Comparison of ENCODE assay signal across 8 cellular contexts in the genomic region with DNA sequence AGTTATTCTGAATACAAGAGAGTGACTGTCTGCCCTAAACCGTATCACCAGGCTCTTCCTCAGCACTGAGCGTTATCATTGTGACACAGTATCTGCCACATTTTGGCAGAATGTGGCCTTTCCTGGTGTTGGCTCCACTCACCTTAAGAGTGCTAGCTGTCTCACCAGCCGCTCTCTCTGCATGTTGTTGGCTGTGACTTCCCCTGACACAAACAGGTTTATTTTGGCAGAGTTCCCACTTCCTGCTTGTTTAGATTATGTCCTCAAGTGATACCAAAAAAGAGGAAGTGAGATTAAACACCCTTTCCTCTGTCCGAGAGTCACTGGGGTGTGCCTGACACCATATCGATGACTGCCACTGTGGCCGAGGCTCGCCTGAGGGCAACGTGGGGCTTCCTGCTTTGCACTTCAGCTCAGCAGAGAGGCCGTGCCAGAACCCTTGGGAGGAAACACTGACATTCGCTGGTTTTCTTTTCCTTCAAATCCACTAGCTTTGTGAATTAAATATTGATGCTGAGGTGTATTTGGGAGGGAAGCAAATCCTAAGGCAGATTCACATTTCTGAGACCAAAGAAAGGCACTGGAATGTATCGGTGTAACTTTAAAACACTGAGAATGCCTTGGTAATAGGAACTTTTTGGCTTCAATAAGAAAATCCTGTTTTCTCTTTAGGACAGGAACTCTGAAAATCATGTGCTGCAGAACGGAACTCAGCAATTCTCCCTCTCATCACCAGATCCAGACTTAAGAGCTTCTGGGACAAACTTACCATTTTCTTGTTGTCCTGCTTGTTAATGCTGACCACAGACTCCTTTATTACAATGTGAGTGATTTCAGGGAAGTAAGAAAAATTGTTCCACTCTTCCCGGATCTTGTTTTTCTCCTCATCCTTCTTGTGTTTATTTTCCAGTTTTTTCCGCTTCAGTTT.
A peak's percentile ranks its signal among the peaks of the same experiment; 100 is the strongest.
DNase-seq lines count a peak whose midpoint lies in the region; ATAC-seq lines count a peak whose summit lies in the region.

No MANE protein-coding gene starts in this region.

- intact Hi-C loops in left ventricle myocardium superior (cut with micrococcal nuclease): no loop called here

- DNase-seq in NCI-H2029 treated with DMSO at 0.1 percent for 48 hours (lab: John Stamatoyannopoulos, UW) (peak; percentile 86), activated T-cell treated with anti-CD3 and anti-CD28 coated beads for 1 hour (ENCODE audit: low read depth) (peak; percentile 25), left ventricle myocardium superior (peak; percentile 72), NCI-H82 treated with DMSO at 0.1 percent for 48 hours (lab: John Stamatoyannopoulos, UW; ENCODE audit: unreplicated experiment) (no peak), SW480 (ENCODE audit: low spot score) (no peak)
- peak; percentile 1 for DNase-seq in stimulated activated CD8-positive, alpha-beta memory T cell treated with anti-CD3 and anti-CD28 coated beads, Interleukin-12 subunit alpha, Interleukin-12 subunit beta, amount 100 ng/mL, for 24 hours (ENCODE audit: extremely low read depth)

- ATAC-seq in GM18499 (IDR thresholded peaks at IDR 0.05; ENCODE audit: insufficient read depth, unreplicated experiment) (peak; percentile 100), HG02588 (IDR thresholded peaks at IDR 0.05; ENCODE audit: unreplicated experiment) (peak; percentile 100), left ventricle myocardium superior (peak; percentile 83)

Comparison
In these comparisons a context has a peak if more than half of its experiments do, and no peak if none do; other contexts are left out.
1. DNase-seq: peak in NCI-H2029 treated with DMSO at 0.1 percent for 48 hours (single experiment), activated T-cell treated with anti-CD3 and anti-CD28 coated beads for 1 hour (single experiment), left ventricle myocardium superior (single experiment) and stimulated activated CD8-positive, alpha-beta memory T cell treated with anti-CD3 and anti-CD28 coated beads, Interleukin-12 subunit alpha, Interleukin-12 subunit beta, amount 100 ng/mL, for 24 hours (single experiment); none in NCI-H82 treated with DMSO at 0.1 percent for 48 hours (single experiment) and SW480 (single experiment).
2. Peak in every context shown above with its lines, with median percentiles within 50 percentile points of each other: ATAC-seq.